15 cellular contexts compared by ENCODE assay signal in genomic region chr20:51461306-51461705, GRCh38.
A peak's percentile ranks its signal among the peaks of the same experiment; 100 is the strongest.
DNase-seq lines count a peak whose midpoint lies in the region; ATAC-seq lines count a peak whose summit lies in the region.
"Had no signal": no experiment of that assay in that cellular context is flagged by ENCODE, and none has a peak within 500 bp of the region (broad histone marks: within the 10 kb centered on the region; RNA-seq: fewer than 3 reads in every experiment).

No MANE protein-coding gene starts in this region.

- ATAC-seq in GM19351 (IDR thresholded peaks at IDR 0.05; ENCODE audit: unreplicated experiment), result peak; percentile 27
- ATAC-seq in HG02759 (IDR thresholded peaks at IDR 0.05; ENCODE audit: unreplicated experiment), result peak; percentile 29
- ATAC-seq in memory B cell (ENCODE audit: low read depth), result no peak
- ATAC-seq: HepG2, psoas muscle had no signal

- DNase-seq in NCI-H1092 treated with DMSO at 0.1 percent for 48 hours (lab: John Stamatoyannopoulos, UW) (peak; percentile 18), memory B cell (ENCODE audit: low spot score in 2 of 2) (no peak), SW480 (ENCODE audit: low spot score) (no peak), NCI-H2196 (lab: John Stamatoyannopoulos, UW; ENCODE audit: unreplicated experiment) (no peak), COR-L47 (lab: John Stamatoyannopoulos, UW) (no peak), NCI-H2227 treated with DMSO at 0.1 percent for 48 hours (lab: John Stamatoyannopoulos, UW) (no peak)
- DNase-seq: activated T-cell treated with anti-CD3 and anti-CD28 coated beads, Interleukin-2, amount 50 U/mL, for 24 hours; CD8-positive, alpha-beta memory T cell; midbrain; NCI-H1930; psoas muscle; stimulated activated CD4-positive, alpha-beta T cell treated with anti-CD3 and anti-CD28 coated beads, Interleukin-2, amount 100 ng/mL, for 24 hours had no signal

- H3K9me3 Mint-ChIP-seq in memory B cell, result peaks cover 5% of the 10 kb centered on the region
- H3K9me3 Mint-ChIP-seq: activated T-cell treated with anti-CD3 and anti-CD28 coated beads, Interleukin-2, amount 50 U/mL, for 24 hours; CD8-positive, alpha-beta memory T cell had no signal

- no peak overlapping the region for H3K4me3 Mint-ChIP-seq in memory B cell
- H3K4me3 Mint-ChIP-seq: activated T-cell treated with anti-CD3 and anti-CD28 coated beads, Interleukin-2, amount 50 U/mL, for 24 hours; CD8-positive, alpha-beta memory T cell had no signal

- H3K27ac Mint-ChIP-seq in memory B cell, result peak overlapping the region; percentile 91
- H3K27ac Mint-ChIP-seq: activated T-cell treated with anti-CD3 and anti-CD28 coated beads, Interleukin-2, amount 50 U/mL, for 24 hours had no signal

- H3K36me3 Mint-ChIP-seq in memory B cell, result peaks cover 23% of the 10 kb centered on the region

- H3K27me3 Mint-ChIP-seq in memory B cell, result no peaks in the 10 kb centered on the region
- H3K27me3 Mint-ChIP-seq: activated T-cell treated with anti-CD3 and anti-CD28 coated beads, Interleukin-2, amount 50 U/mL, for 24 hours; CD8-positive, alpha-beta memory T cell had no signal

- H3K4me1 Mint-ChIP-seq in memory B cell, result peaks cover 22% of the 10 kb centered on the region
